Comparison of ENCODE assay signal across 1 cellular context in genomic region chr14:33933386-33933934, GRCh38.
TF ChIP-seq lines count a peak whose summit lies in the region.

No MANE protein-coding gene starts in this region.

TF ChIP-seq in HepG2, 621 proteins besides CTCF, POLR2A, EP300 and RAD21 (continued from another document):
- TF ChIP-seq TFDP2 (CRISPR knock-in tag; IDR thresholded peaks at IDR 0.05) (no peak), TP53 (CRISPR knock-in tag; conservative IDR thresholded peaks at IDR 0.05) (no peak), CSRNP1 (CRISPR knock-in tag; IDR thresholded peaks at IDR 0.05) (no peak)
TF ChIP-seq in HepG2: peak in this region for 1.
